Comparison of ENCODE assay signal across 1 cellular context in genomic region chr20:10992776-10993175, GRCh38.
TF ChIP-seq lines count a peak whose summit lies in the region.

No MANE protein-coding gene starts in this region.

TF ChIP-seq in GM23338, 12 proteins besides CTCF, POLR2A, EP300 and RAD21 (continued from another document):
- TF ChIP-seq ETS1 (IDR thresholded peaks at IDR 0.05) (no peak), ZNF114 (CRISPR knock-in tag; IDR thresholded peaks at IDR 0.05) (no peak), ZNF462 (CRISPR knock-in tag; IDR thresholded peaks at IDR 0.05) (no peak), NANOG (IDR thresholded peaks at IDR 0.05; ENCODE audit: borderline replicate concordance) (no peak), POLR2AphosphoS5 (IDR thresholded peaks at IDR 0.05; ENCODE audit: low read depth) (no peak)
